In the genomic region with DNA sequence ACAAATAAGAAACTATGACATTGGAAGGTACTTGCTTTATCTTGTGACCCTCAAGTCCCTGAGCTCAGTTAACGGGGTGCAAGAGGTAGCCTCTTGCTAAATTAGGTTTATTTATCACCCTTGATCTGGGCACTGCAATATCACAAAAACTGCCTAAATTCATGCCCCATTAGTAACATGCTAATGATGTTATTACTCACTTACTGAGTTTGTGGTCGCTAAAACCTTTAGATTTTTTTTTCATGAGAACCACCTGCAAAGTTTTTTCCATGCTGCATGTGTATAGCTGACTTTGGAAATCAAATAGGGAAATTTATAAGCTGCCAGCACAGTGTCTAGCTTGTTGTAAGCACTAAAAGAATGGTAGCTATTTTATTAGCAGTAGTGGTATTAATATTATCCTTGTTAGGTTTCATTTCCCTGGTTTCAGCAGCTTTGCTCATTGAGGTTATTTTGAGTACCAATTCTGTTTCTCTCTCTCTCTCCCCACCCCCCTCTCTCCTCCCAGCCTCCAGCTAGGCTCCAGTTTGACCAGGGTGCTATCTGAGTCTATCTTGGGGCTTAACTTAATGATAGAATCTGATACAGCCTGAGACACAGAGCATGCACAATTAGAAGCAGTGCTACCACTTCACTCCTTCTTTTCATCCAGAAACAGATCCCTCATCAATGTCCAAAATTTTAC, we compare ENCODE assay signal across 20 cellular contexts.
"Had no signal": no experiment of that assay in that cellular context is flagged by ENCODE, and none has a peak within 500 bp of the region (broad histone marks: within the 10 kb centered on the region; RNA-seq: fewer than 3 reads in every experiment).

No MANE protein-coding gene starts in this region.

- H3K4me1 ChIP-seq: body of pancreas, left lung, thyroid gland had no signal

- H3K36me3 ChIP-seq: left lung, neutrophil, thyroid gland, WERI-Rb-1 had no signal

- H3K27ac ChIP-seq: body of pancreas, dorsolateral prefrontal cortex, epithelial cell of prostate, left lung, neutrophil, thyroid gland, WERI-Rb-1 had no signal

- H3K9me3 ChIP-seq: neutrophil, thyroid gland had no signal

- H3K4me3 ChIP-seq: body of pancreas, dorsolateral prefrontal cortex, left lung, thyroid gland had no signal

- H3K27me3 ChIP-seq: body of pancreas, dorsolateral prefrontal cortex, left lung, neutrophil, thyroid gland had no signal

- DNase-seq: activated CD4-positive, alpha-beta T cell treated with anti-CD3 and anti-CD28 coated beads for 36 hours; activated CD4-positive, alpha-beta T cell treated with anti-CD3 and anti-CD28 coated beads, Interleukin-2, amount 50 U/mL, for 48 hours; activated gamma-delta T cell treated with Interleukin-2 at 50 U/mL for 16 hours; activated T-cell treated with anti-CD3 and anti-CD28 coated beads for 4 hours; amygdala; body of pancreas; central memory CD4-positive, alpha-beta T cell; dorsolateral prefrontal cortex; endodermal cell; foreskin melanocyte; kidney; left lung; stimulated activated CD4-positive, alpha-beta T cell treated with anti-CD3 and anti-CD28 coated beads, Interleukin-12 subunit alpha, Interleukin-12 subunit beta, amount 100 ng/mL, for 4 hours; stimulated activated CD4-positive, alpha-beta T cell treated with anti-CD3 and anti-CD28 coated beads, Interleukin-1b, Interleukin-23, amount 100 ng/mL, for 48 hours; stimulated activated naive CD4-positive, alpha-beta T cell treated with Interleukin-2 at 50 U/mL for 16 hours; thyroid gland; WERI-Rb-1 had no signal

- ATAC-seq: activated CD4-positive, alpha-beta T cell treated with anti-CD3 and anti-CD28 coated beads for 36 hours; body of pancreas; left lung; natural killer cell treated with Interleukin-12 subunit alpha and Interleukin-12 subunit beta and Interleukin-15 and Interleukin-18, amount 100 ng/mL, for 72 hours had no signal
